17 cellular contexts compared by ENCODE assay signal in the genomic region with DNA sequence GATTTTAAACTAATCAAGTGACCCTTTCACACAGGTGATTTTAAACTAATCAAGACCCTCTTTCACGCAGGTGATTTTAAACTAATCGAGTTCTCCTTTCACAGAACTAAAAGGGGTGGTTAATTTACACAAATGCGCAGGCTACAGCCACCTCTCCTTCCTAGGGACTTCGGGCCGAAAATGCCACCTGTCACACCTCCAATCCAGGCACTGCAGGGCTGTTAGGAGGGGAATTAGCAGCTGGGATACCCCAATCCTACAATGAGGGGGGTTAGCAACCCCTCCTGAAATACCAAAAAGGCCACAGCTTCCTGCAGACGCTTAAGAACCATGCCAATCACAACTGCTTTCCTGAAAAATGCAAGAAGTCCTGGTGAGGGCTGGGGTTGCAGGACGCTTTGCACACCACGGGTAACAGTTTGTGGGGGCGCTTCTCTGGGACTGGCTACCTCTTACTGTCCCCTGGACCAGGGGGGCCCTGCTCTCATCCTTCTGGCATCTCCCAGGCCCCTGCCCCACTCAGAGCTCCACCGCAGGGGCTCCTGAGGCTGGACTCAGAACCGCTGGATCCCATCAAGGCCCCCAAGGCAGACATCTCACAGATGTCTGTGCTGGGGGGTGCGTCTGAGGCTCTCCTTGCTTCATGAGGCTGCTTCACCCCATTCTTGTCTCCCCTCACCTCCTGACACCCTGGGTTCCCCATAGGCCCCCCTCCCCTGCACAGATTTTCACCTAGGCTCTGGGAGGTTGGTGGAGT.
"Had no signal": no experiment of that assay in that cellular context is flagged by ENCODE, and none has a peak within 500 bp of the region (broad histone marks: within the 10 kb centered on the region; RNA-seq: fewer than 3 reads in every experiment).

No MANE protein-coding gene starts in this region.

- H3K27me3 ChIP-seq: adrenal gland, breast epithelium, suprapubic skin, upper lobe of left lung had no signal

- H3K4me1 ChIP-seq: adrenal gland, breast epithelium, suprapubic skin, upper lobe of left lung had no signal

- H3K27me3 Mint-ChIP-seq: stimulated activated naive CD8-positive, alpha-beta T cell treated with anti-CD3 and anti-CD28 coated beads, Interleukin-15, Interleukin-2, amounts not matched to agents 100 ng/mL and 50 ng/mL, for 24 hours had no signal

- H3K9me3 ChIP-seq: adrenal gland, breast epithelium, heart left ventricle, suprapubic skin, upper lobe of left lung had no signal

- H3K36me3 ChIP-seq: adrenal gland, breast epithelium, heart left ventricle, suprapubic skin, upper lobe of left lung had no signal

- DNase-seq: activated CD4-positive, alpha-beta T cell treated with anti-CD3 and anti-CD28 coated beads, Interleukin-2, amount 50 U/mL, for 1 hour; activated naive CD4-positive, alpha-beta T cell treated with anti-CD3 and anti-CD28 coated beads, Interleukin-2, amount 50 U/mL, for 16 hours; erythroblast; immature natural killer cell; mesendoderm; naive thymus-derived CD8-positive, alpha-beta T cell had no signal

- H3K27ac Mint-ChIP-seq: activated T-helper 2 cell treated with anti-CD3 and anti-CD28 coated beads, Interferon-gamma antibody, Interleukin-2, Interleukin-4, amounts not matched to agents 10 μg/mL and 5 μg/mL and 100 μg/mL, durations not matched to agents 14 hours and 24 hours and 36 hours; stimulated activated naive CD8-positive, alpha-beta T cell treated with anti-CD3 and anti-CD28 coated beads, Interleukin-15, Interleukin-2, amounts not matched to agents 100 ng/mL and 50 ng/mL, for 24 hours; WTC11 had no signal

- H3K27ac ChIP-seq: adrenal gland, breast epithelium, coronary artery, heart left ventricle, suprapubic skin, upper lobe of left lung had no signal

- H3K4me3 ChIP-seq: adrenal gland, breast epithelium, coronary artery, heart left ventricle, suprapubic skin, upper lobe of left lung had no signal

- ATAC-seq: heart left ventricle; naive thymus-derived CD8-positive, alpha-beta T cell; SK-N-SH treated with all-trans-retinoic acid at 6 μM for 48 hours; T-cell; WTC11 had no signal

- H3K4me3 Mint-ChIP-seq: immature natural killer cell; naive thymus-derived CD8-positive, alpha-beta T cell; stimulated activated naive CD8-positive, alpha-beta T cell treated with anti-CD3 and anti-CD28 coated beads, Interleukin-15, Interleukin-2, amounts not matched to agents 100 ng/mL and 50 ng/mL, for 24 hours; T-cell; WTC11 had no signal

- H3K9me3 Mint-ChIP-seq: activated T-helper 2 cell treated with anti-CD3 and anti-CD28 coated beads, Interferon-gamma antibody, Interleukin-2, Interleukin-4, amounts not matched to agents 10 μg/mL and 5 μg/mL and 100 μg/mL, durations not matched to agents 14 hours and 24 hours and 36 hours; immature natural killer cell; naive thymus-derived CD8-positive, alpha-beta T cell; stimulated activated naive CD8-positive, alpha-beta T cell treated with anti-CD3 and anti-CD28 coated beads, Interleukin-15, Interleukin-2, amounts not matched to agents 100 ng/mL and 50 ng/mL, for 24 hours; T-cell had no signal

- H3K4me1 Mint-ChIP-seq: WTC11 had no signal

- H3K36me3 Mint-ChIP-seq: immature natural killer cell; naive thymus-derived CD8-positive, alpha-beta T cell; T-cell had no signal
